ENCODE assay signal across 8 cellular contexts in the genomic region with DNA sequence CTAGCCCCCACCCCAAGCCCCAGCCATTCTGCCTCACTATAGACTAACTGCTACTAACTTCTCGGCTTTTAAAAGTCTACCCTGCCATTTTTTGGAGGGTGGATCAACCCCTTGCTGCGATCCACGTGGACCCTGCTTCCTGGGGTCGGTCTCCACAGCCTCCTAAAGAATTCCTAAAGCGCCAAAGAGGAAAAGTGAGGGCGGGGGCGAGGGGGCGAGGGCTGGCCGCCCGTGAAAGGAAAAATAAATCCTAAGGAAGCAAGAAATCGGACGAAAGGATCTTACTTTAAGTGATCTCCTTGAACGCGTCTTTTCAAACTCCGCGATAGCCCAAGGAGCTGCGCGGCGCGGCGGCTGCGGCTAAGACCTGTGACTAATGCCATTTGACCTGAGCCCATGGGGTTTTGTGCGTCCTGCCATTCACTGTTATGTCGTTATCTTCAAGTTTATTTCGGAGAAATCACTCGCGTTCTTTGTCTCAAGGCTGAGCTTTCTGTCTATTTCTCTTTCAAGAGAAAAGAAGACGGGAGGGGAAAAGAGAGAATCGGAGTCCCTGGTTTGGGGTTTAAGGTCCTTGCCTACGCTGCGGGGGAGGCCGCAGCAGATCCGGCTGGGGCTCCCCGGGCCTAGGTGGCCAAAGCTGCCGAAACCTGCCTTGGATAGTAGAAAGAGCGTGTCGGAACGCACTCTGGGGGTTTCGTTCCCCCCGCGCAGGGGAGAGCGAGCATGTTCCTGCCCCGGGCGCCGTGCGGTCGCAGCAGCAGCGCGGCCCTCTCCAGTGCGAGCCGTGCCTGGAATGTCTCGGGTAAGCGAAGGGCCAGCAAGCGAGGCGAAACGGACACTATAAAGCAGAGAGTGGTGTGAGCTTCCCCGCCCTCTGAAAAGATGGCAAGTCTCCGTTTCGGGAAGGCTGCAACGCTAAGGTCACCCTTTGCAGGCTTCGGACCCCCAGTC. TPM values are rescaled to one million over a fixed set of nuclear protein-coding genes. Genes with fewer than 3 reads are reported as not detected.
DNase-seq lines count a peak whose midpoint lies in the region; ATAC-seq, FAIRE-seq and TF ChIP-seq lines count a peak whose summit lies in the region.

No MANE protein-coding gene starts in this region.

- H3K27me3 Mint-ChIP-seq in activated CD8-positive, alpha-beta T cell treated with anti-CD3 and anti-CD28 coated beads, Interleukin-2, amount 10 ng/mL, durations not matched to agents 7 days and 5 days (ENCODE audit: low read depth): peaks cover 78% of the 10 kb centered on the region

- peaks cover 45 to 100% (median 100%) of the 10 kb centered on the region in 7 donors for H3K27me3 ChIP-seq in heart right ventricle
- peaks cover 93% of the 10 kb centered on the region for H3K27me3 ChIP-seq in skeletal muscle satellite cell (ENCODE audit: control insufficient read depth, insufficient read depth, low read length)

- peak overlapping the region; percentile 50 for H3K27ac Mint-ChIP-seq in activated CD8-positive, alpha-beta T cell treated with anti-CD3 and anti-CD28 coated beads, Interleukin-2, amount 10 ng/mL, durations not matched to agents 7 days and 5 days

- H3K9me3 ChIP-seq in heart right ventricle (no peaks in the 10 kb centered on the region), skeletal muscle satellite cell (replicated peaks; ENCODE audit: low read length) (no peaks in the 10 kb centered on the region), kidney (ENCODE audit: control insufficient read depth in 1 of 2, low read length in 2 of 2) (no peaks in the 10 kb centered on the region)

- POLR2A ChIA-PET in activated CD8-positive, alpha-beta T cell treated with anti-CD3 and anti-CD28 coated beads, Interleukin-2, amount 10 ng/mL, durations not matched to agents 7 days and 5 days (lab: Charles Lee): no interaction called here

- H3K4me1 ChIP-seq in heart right ventricle (peaks cover 3 to 25% (median 14%) of the 10 kb centered on the region in 9 donors), skeletal muscle satellite cell (ENCODE audit: control insufficient read depth, insufficient read depth, low read length) (peaks cover 6% of the 10 kb centered on the region), kidney (ENCODE audit: control insufficient read depth in 1 of 2, insufficient read depth in 1 of 2, low read depth in 1 of 2, low read length in 2 of 2) (peaks cover 0 to 7% of the 10 kb centered on the region in 2 donors)

- H3K4me3 Mint-ChIP-seq in activated CD8-positive, alpha-beta T cell treated with anti-CD3 and anti-CD28 coated beads, Interleukin-2, amount 10 ng/mL, durations not matched to agents 7 days and 5 days: peak overlapping the region; percentile 56

- H3K36me3 ChIP-seq in heart right ventricle: no peaks in the 10 kb centered on the region
- H3K36me3 ChIP-seq in skeletal muscle satellite cell (ENCODE audit: insufficient read depth, low read length): no peaks in the 10 kb centered on the region
- no peaks in the 10 kb centered on the region for H3K36me3 ChIP-seq in kidney (ENCODE audit: control insufficient read depth in 1 of 2, insufficient read depth in 2 of 2, low read length in 2 of 2)

- peak overlapping the region; percentile 81 for H3K4me2 ChIP-seq in skeletal muscle satellite cell (ENCODE audit: low read length)

- WGBS in heart right ventricle, 2 donors: 1% methylated on average over 61 of the region's 61 CpGs

- CTCF ChIA-PET in activated CD8-positive, alpha-beta T cell treated with anti-CD3 and anti-CD28 coated beads, Interleukin-2, amount 10 ng/mL, durations not matched to agents 7 days and 5 days (lab: Charles Lee): interaction anchor here (1.4 to 1.6 kb wide), 2 partner anchors 28 to 30 kb away, joined by 3 to 5 read pairs; no protein-coding TSS in a partner anchor

- FAIRE-seq in kidney (lab: Jason Lieb, UNC): no peak

- TF ChIP-seq CTCF in heart right ventricle (IDR thresholded peaks at IDR 0.05) (no peak), kidney (IDR thresholded peaks at IDR 0.05; ENCODE audit: borderline replicate concordance, extremely low read depth, insufficient read depth) (no peak)

- DNase-seq in HCEC 1CT (peak; percentile 13), heart right ventricle (no peak), kidney (no peak), NCI-H187 treated with DMSO at 0.1 percent for 48 hours (lab: John Stamatoyannopoulos, UW) (no peak), NCI-H1105 (lab: John Stamatoyannopoulos, UW) (no peak), cerebellar nuclear complex (lab: John Stamatoyannopoulos, UW) (no peak)
- no peak for DNase-seq in activated CD8-positive, alpha-beta T cell treated with anti-CD3 and anti-CD28 coated beads, Interleukin-2, amount 10 ng/mL, durations not matched to agents 7 days and 5 days

- peak overlapping the region in 9 of 10 donors; percentile 10 to 46 (median 24) for H3K4me3 ChIP-seq in heart right ventricle
- peak overlapping the region; percentile 38 for H3K4me3 ChIP-seq in skeletal muscle satellite cell (ENCODE audit: low read length)
- H3K4me3 ChIP-seq in kidney (ENCODE audit: low read length in 2 of 2): peak overlapping the region in 1 of 2 donors; percentile 3

- H3K36me3 Mint-ChIP-seq in activated CD8-positive, alpha-beta T cell treated with anti-CD3 and anti-CD28 coated beads, Interleukin-2, amount 10 ng/mL, durations not matched to agents 7 days and 5 days (ENCODE audit: low read depth): peaks cover 18% of the 10 kb centered on the region

- H3K9me3 Mint-ChIP-seq in activated CD8-positive, alpha-beta T cell treated with anti-CD3 and anti-CD28 coated beads, Interleukin-2, amount 10 ng/mL, durations not matched to agents 7 days and 5 days (ENCODE audit: insufficient read depth): peaks cover 3% of the 10 kb centered on the region

- intact Hi-C loops in heart right ventricle (cut with DNase I): no loop called here
- intact Hi-C loops in kidney (cut with DNase I): no loop called here

- no peak for ATAC-seq in activated CD8-positive, alpha-beta T cell treated with anti-CD3 and anti-CD28 coated beads, Interleukin-2, amount 10 ng/mL, durations not matched to agents 7 days and 5 days
- peak in 6 of 8 donors; percentile 45 to 65 (median 59) for ATAC-seq in heart right ventricle

- H3K9ac ChIP-seq in skeletal muscle satellite cell (ENCODE audit: low read depth, low read length) (no peak overlapping the region), kidney (ENCODE audit: low read length in 2 of 2) (no peak overlapping the region)

- H3K27ac ChIP-seq in heart right ventricle: no peak overlapping the region
- no peak overlapping the region for H3K27ac ChIP-seq in kidney (ENCODE audit: low read depth in 2 of 2, low read length in 2 of 2)

- peaks cover 14% of the 10 kb centered on the region for H3K4me1 Mint-ChIP-seq in activated CD8-positive, alpha-beta T cell treated with anti-CD3 and anti-CD28 coated beads, Interleukin-2, amount 10 ng/mL, durations not matched to agents 7 days and 5 days (ENCODE audit: low read depth)

RNA-seq across cellular contexts. Expression of gene DBX1, which starts 2.8 kb away (rescaled TPM):
- total RNA-seq in activated CD8-positive, alpha-beta T cell treated with anti-CD3 and anti-CD28 coated beads, Interleukin-2, amount 10 ng/mL, durations not matched to agents 7 days and 5 days: not detected
- total RNA-seq in heart right ventricle (not detected), kidney (not detected)
- polyA plus RNA-seq in heart right ventricle (not detected), kidney (ENCODE audit: insufficient read depth, low read depth, low replicate concordance) (not detected)
- not detected in 2 replicates for total RNA-seq in skeletal muscle satellite cell (2012; rRNA removed)
